In the genomic region with DNA sequence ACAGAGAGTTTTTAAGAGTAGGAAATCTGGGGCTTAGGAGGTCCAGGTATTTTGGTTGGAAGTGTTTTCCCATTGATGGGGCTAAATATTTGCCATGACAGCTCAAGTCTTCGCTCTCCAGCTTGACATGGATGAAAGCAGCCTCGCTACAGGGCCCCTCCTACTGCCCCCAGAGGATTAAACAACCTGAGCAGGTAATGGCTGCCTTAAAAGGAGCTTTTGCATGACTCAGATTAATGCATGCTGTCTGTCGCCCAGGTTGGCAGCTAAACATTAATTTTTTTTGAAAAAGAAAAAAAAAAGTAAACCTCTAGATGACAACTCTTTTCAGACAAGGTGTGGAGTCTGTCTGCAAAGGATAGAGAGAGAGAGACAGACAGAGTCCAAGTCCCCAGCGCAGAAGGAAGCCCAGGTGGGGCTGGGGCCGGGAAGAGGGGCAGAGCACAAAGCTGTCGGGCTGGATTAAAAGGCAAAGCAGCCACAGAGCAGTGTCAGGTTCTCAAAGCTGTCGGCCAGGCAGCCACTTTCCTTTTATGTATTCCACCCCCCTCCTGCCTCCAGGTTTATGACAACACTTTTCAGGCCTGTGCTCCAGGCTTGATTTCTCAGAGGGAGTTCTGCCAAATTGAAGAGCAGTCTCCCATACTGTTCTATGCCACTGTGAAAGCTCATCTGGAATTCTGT, we compare ENCODE assay signal across 10 cellular contexts.
DNase-seq lines count a peak whose midpoint lies in the region; ATAC-seq lines count a peak whose summit lies in the region.
"Had no signal": no experiment of that assay in that cellular context is flagged by ENCODE, and none has a peak within 500 bp of the region (broad histone marks: within the 10 kb centered on the region; RNA-seq: fewer than 3 reads in every experiment).

No MANE protein-coding gene starts in this region.

- peaks cover 4% of the 10 kb centered on the region for H3K4me1 Mint-ChIP-seq in activated naive CD4-positive, alpha-beta T cell treated with anti-CD3 and anti-CD28 coated beads, Interleukin-2, amount 50 U/mL, for 24 hours
- peaks cover 3% of the 10 kb centered on the region for H3K4me1 Mint-ChIP-seq in activated T-helper 2 cell treated with anti-CD3 and anti-CD28 coated beads, Interferon-gamma antibody, Interleukin-2, Interleukin-4, amounts not matched to agents 10 μg/mL and 5 μg/mL and 100 μg/mL, durations not matched to agents 14 hours and 24 hours and 36 hours (ENCODE audit: low read depth)

- H3K27me3 Mint-ChIP-seq in activated naive CD4-positive, alpha-beta T cell treated with anti-CD3 and anti-CD28 coated beads, Interleukin-2, amount 50 U/mL, for 24 hours: no peaks in the 10 kb centered on the region
- H3K27me3 Mint-ChIP-seq in activated T-helper 2 cell treated with anti-CD3 and anti-CD28 coated beads, Interferon-gamma antibody, Interleukin-2, Interleukin-4, amounts not matched to agents 10 μg/mL and 5 μg/mL and 100 μg/mL, durations not matched to agents 14 hours and 24 hours and 36 hours (ENCODE audit: low read depth): no peaks in the 10 kb centered on the region

- ATAC-seq in left lobe of liver: peak; percentile 6
- ATAC-seq: body of pancreas had no signal

- peaks cover 25% of the 10 kb centered on the region for H3K36me3 Mint-ChIP-seq in activated naive CD4-positive, alpha-beta T cell treated with anti-CD3 and anti-CD28 coated beads, Interleukin-2, amount 50 U/mL, for 24 hours
- H3K36me3 Mint-ChIP-seq in activated T-helper 2 cell treated with anti-CD3 and anti-CD28 coated beads, Interferon-gamma antibody, Interleukin-2, Interleukin-4, amounts not matched to agents 10 μg/mL and 5 μg/mL and 100 μg/mL, durations not matched to agents 14 hours and 24 hours and 36 hours (ENCODE audit: low read depth): peaks cover 78% of the 10 kb centered on the region

- H3K27ac Mint-ChIP-seq in activated naive CD4-positive, alpha-beta T cell treated with anti-CD3 and anti-CD28 coated beads, Interleukin-2, amount 50 U/mL, for 24 hours: peak overlapping the region; percentile 51
- H3K27ac Mint-ChIP-seq in activated T-helper 2 cell treated with anti-CD3 and anti-CD28 coated beads, Interferon-gamma antibody, Interleukin-2, Interleukin-4, amounts not matched to agents 10 μg/mL and 5 μg/mL and 100 μg/mL, durations not matched to agents 14 hours and 24 hours and 36 hours: peak overlapping the region; percentile 15

- no peak overlapping the region for H3K4me3 Mint-ChIP-seq in activated naive CD4-positive, alpha-beta T cell treated with anti-CD3 and anti-CD28 coated beads, Interleukin-2, amount 50 U/mL, for 24 hours
- H3K4me3 Mint-ChIP-seq in activated T-helper 2 cell treated with anti-CD3 and anti-CD28 coated beads, Interferon-gamma antibody, Interleukin-2, Interleukin-4, amounts not matched to agents 10 μg/mL and 5 μg/mL and 100 μg/mL, durations not matched to agents 14 hours and 24 hours and 36 hours (ENCODE audit: low read depth): no peak overlapping the region

- DNase-seq in activated naive CD4-positive, alpha-beta T cell treated with anti-CD3 and anti-CD28 coated beads, Interleukin-2, amount 50 U/mL, for 16 hours: no peak
- DNase-seq in activated T-helper 2 cell treated with anti-CD3 and anti-CD28 coated beads, Interferon-gamma antibody, Interleukin-2, Interleukin-4, amounts not matched to agents 10 μg/mL and 5 μg/mL and 100 μg/mL, durations not matched to agents 14 hours and 24 hours and 36 hours (ENCODE audit: low spot score): no peak
- DNase-seq in left lobe of liver (ENCODE audit: low spot score) (no peak), superior temporal gyrus (ENCODE audit: extremely low spot score) (peak; percentile 29), NOMO-1 treated with dmso at 0.1 percent for 144 hours (lab: John Stamatoyannopoulos, UW; ENCODE audit: unreplicated experiment) (no peak), T-helper 2 cell (no peak), NCI-H1436 treated with DMSO at 0.1 percent for 48 hours (lab: John Stamatoyannopoulos, UW) (no peak)
- DNase-seq: body of pancreas, heart right ventricle had no signal

- H3K9me3 Mint-ChIP-seq in activated naive CD4-positive, alpha-beta T cell treated with anti-CD3 and anti-CD28 coated beads, Interleukin-2, amount 50 U/mL, for 24 hours: no peaks in the 10 kb centered on the region
- H3K9me3 Mint-ChIP-seq in activated T-helper 2 cell treated with anti-CD3 and anti-CD28 coated beads, Interferon-gamma antibody, Interleukin-2, Interleukin-4, amounts not matched to agents 10 μg/mL and 5 μg/mL and 100 μg/mL, durations not matched to agents 14 hours and 24 hours and 36 hours: no peaks in the 10 kb centered on the region

- intact Hi-C loops in activated T-helper 2 cell treated with anti-CD3 and anti-CD28 coated beads, Interferon-gamma antibody, Interleukin-2, Interleukin-4, amounts not matched to agents 10 μg/mL and 5 μg/mL and 100 μg/mL, durations not matched to agents 14 hours and 24 hours and 36 hours (cut with micrococcal nuclease): no loop called here
